9 cellular contexts compared by ENCODE assay signal in genomic region chr3:128076783-128077624, GRCh38. TPM values are rescaled to one million over a fixed set of nuclear protein-coding genes. Genes with fewer than 3 reads are reported as not detected.
DNase-seq lines count a peak whose midpoint lies in the region; ATAC-seq, FAIRE-seq and TF ChIP-seq lines count a peak whose summit lies in the region.
"Had no signal": no experiment of that assay in that cellular context is flagged by ENCODE, and none has a peak within 500 bp of the region (broad histone marks: within the 10 kb centered on the region; RNA-seq: fewer than 3 reads in every experiment).

No MANE protein-coding gene starts in this region.

- H3K56ac ChIP-seq in H1 (replicated peaks; ENCODE audit: insufficient read length, low read depth, low read length): no peak overlapping the region

- ATAC-seq in T-helper 17 cell (peak; percentile 39), mucosa of descending colon (peak; percentile 13)
- ATAC-seq: body of pancreas had no signal

- CTCF ChIA-PET in H1 (lab: Charles Lee; ENCODE audit: partially characterized antibody): interaction anchor here (0.5 to 3.1 kb wide), 8 partner anchors 10 to 406 kb away, joined by 3 to 11 read pairs (median 4); partner anchors contain the start of gene RUVBL1

- FAIRE-seq in H1 (lab: Jason Lieb, UNC) (no peak), RCC 7860 (lab: Jason Lieb, UNC) (no peak)

- no peak overlapping the region for H3K23ac ChIP-seq in H1 (ENCODE audit: insufficient read length)

- TF ChIP-seq POLR2A in H1 (IDR thresholded peaks at IDR 0.05; ENCODE audit: control extremely low read depth in 1 of 2, low read depth in 2 of 2, low read length in 2 of 2): no peak

- H3K9me3 ChIP-seq in T-helper 17 cell (ENCODE audit: control insufficient read depth, low read length, poor library complexity, severe bottlenecking) (no peaks in the 10 kb centered on the region), H1 (ENCODE audit: insufficient read depth in 2 of 2, low read depth in 1 of 2, low read length in 1 of 2) (no peaks in the 10 kb centered on the region), mucosa of descending colon (no peaks in the 10 kb centered on the region), tibial artery (no peaks in the 10 kb centered on the region)
- H3K9me3 ChIP-seq: body of pancreas had no signal

- no peak overlapping the region for H4K5ac ChIP-seq in H1 (ENCODE audit: insufficient read length, low read depth, low read length)

- H3K79me1 ChIP-seq in H1 (ENCODE audit: low read depth, low read length): 0 out of 2 replicates have a peak, but pooled peaks cover 2% of the 10 kb centered on the region

- H3K4ac ChIP-seq in H1 (replicated peaks; ENCODE audit: insufficient read length, low read depth, low read length): no peak overlapping the region

- H4K91ac ChIP-seq in H1 (replicated peaks; ENCODE audit: insufficient read length, low read length): no peak overlapping the region

- H2AFZ ChIP-seq in H1 (ENCODE audit: low read length): no peak overlapping the region

- H3K36me3 Mint-ChIP-seq in T-helper 17 cell (ENCODE audit: low read depth): no peaks in the 10 kb centered on the region

- POLR2A ChIA-PET in H1 (lab: Charles Lee; ENCODE audit: partially characterized antibody): interaction anchor here (1.1 to 1.7 kb wide), 5 partner anchors 11 to 47 kb away, joined by 3 to 8 read pairs (median 5); partner anchors contain the start of gene RUVBL1

- no peak overlapping the region for H2BK20ac ChIP-seq in H1 (ENCODE audit: low read length)

- no peak overlapping the region; the same call in 1 of the 2 replicates for H3K18ac ChIP-seq in H1 (ENCODE audit: extremely low read depth, low read length)

- peak overlapping the region; percentile 83 for H3K4me3 Mint-ChIP-seq in T-helper 17 cell

- no peak overlapping the region for H3K9ac ChIP-seq in H1 (replicated peaks in 1 of 4; ENCODE audit: extremely low read depth in 1 of 4, low read depth in 3 of 4, low read length in 3 of 4)

- H3K27me3 ChIP-seq in H1 (replicated peaks in 1 of 4; ENCODE audit: control insufficient read depth in 3 of 4, extremely low read depth in 1 of 4, insufficient read depth in 3 of 4, low read length in 3 of 4) (peaks cover 0 to 9% (median 4%) of the 10 kb centered on the region in 4 experiments; a peak in 5 of 7 replicates), tibial artery (no peaks in the 10 kb centered on the region)
- H3K27me3 ChIP-seq: body of pancreas had no signal

- TF ChIP-seq EP300 in H1 (IDR thresholded peaks at IDR 0.05; ENCODE audit: borderline replicate concordance in 1 of 2, low read depth in 2 of 2, low read length in 2 of 2): no peak

- H3K4me1 Mint-ChIP-seq in T-helper 17 cell: peaks cover 9% of the 10 kb centered on the region

- WGBS in H1 (ENCODE audit: extremely low coverage in 1 of 2, insufficient coverage in 1 of 2, insufficient read length in 1 of 2, insufficient replicate concordance in 2 of 2, low coverage in 1 of 2, low lambda C conversion rate in 2 of 2, missing lambda C conversion rate in 1 of 2), 2 experiments: 11% methylated on average over 25 of the region's 72 CpGs; no CpG with 5 or more reads in 1 of the 2 experiments

- H2BK15ac ChIP-seq in H1 (ENCODE audit: low read length): no peak overlapping the region

- no peaks in the 10 kb centered on the region for H3K79me2 ChIP-seq in H1 (ENCODE audit: control insufficient read depth in 1 of 2, insufficient read depth in 2 of 2, low read length in 2 of 2)

- peaks cover 5 to 22% (median 14%) of the 10 kb centered on the region in 4 experiments for H3K4me1 ChIP-seq in H1 (replicated peaks in 1 of 4; ENCODE audit: control insufficient read depth in 3 of 4, insufficient read depth in 4 of 4, low read length in 3 of 4)
- H3K4me1 ChIP-seq in mucosa of descending colon (ENCODE audit: low read depth): peaks cover 20% of the 10 kb centered on the region
- peaks cover 0 to 26% (median 21%) of the 10 kb centered on the region in 4 donors for H3K4me1 ChIP-seq in tibial artery

- TF ChIP-seq CTCF in H1 (IDR thresholded peaks at IDR 0.05; ENCODE audit: control extremely low read depth in 1 of 3, insufficient read depth in 1 of 3, low read depth in 1 of 3, low read length in 3 of 3): no peak
- TF ChIP-seq CTCF in mucosa of descending colon (IDR thresholded peaks at IDR 0.05): no peak
- no peak for TF ChIP-seq CTCF in tibial artery (IDR thresholded peaks at IDR 0.05)

- no peak overlapping the region for H2BK120ac ChIP-seq in H1 (replicated peaks; ENCODE audit: low read depth, low read length)

- TF ChIP-seq RAD21 in H1 (IDR thresholded peaks at IDR 0.05 in 1 of 2, conservative IDR thresholded peaks at IDR 0.05 in 1 of 2; ENCODE audit: low read depth in 2 of 2, low read length in 2 of 2): no peak

- no peak overlapping the region for H2BK5ac ChIP-seq in H1 (ENCODE audit: low read depth, low read length)

- DNase-seq in GM03348 (ENCODE audit: low spot score) (peak; percentile 35), T-helper 17 cell (peak in 1 of 3 donors; percentile 34), H1 (ENCODE audit: low read depth in 1 of 2, low spot score in 2 of 2) (no peak), mucosa of descending colon (peak in 1 of 3 donors; percentile 53), tibial artery (no peak), SK-N-DZ (ENCODE audit: low spot score) (no peak), RCC 7860 (ENCODE audit: low spot score) (no peak), amniotic stem cell (lab: John Stamatoyannopoulos, UW) (no peak)

- no peak overlapping the region for H3K14ac ChIP-seq in H1 (ENCODE audit: insufficient read length)

- H3K4me3 ChIP-seq in H1 (ENCODE audit: extremely low read depth in 1 of 4, insufficient read depth in 2 of 4, low read depth in 3 of 4, low read length in 4 of 4) (peak overlapping the region; percentile 8 to 62 (median 34)), mucosa of descending colon (no peak overlapping the region), tibial artery (peak overlapping the region; percentile 51 to 62)
- H3K4me3 ChIP-seq: body of pancreas had no signal

- intact Hi-C loops in mucosa of descending colon (cut with DNase I, micrococcal nuclease): no loop called here
- intact Hi-C loops in tibial artery (cut with DNase I; ENCODE audit: low total_unique reads): loop anchor here (5.0 to 10.0 kb wide), 4 partner anchors 48 to 528 kb away; partner anchors contain the start of gene RUVBL1

- H3K27ac ChIP-seq in H1 (ENCODE audit: low read depth, low read length) (no peak overlapping the region), tibial artery (peak overlapping the region; percentile 38 to 64)

- H3K23me2 ChIP-seq in H1 (ENCODE audit: low read depth, low read length): peaks cover 9% of the 10 kb centered on the region; the same call in 1 of the 2 replicates

- H3K27me3 Mint-ChIP-seq in T-helper 17 cell: no peaks in the 10 kb centered on the region

- H3K4me2 ChIP-seq in H1 (ENCODE audit: insufficient read depth in 1 of 2, low read depth in 2 of 2, low read length in 2 of 2): peak overlapping the region; percentile 85 to 87

- H4K8ac ChIP-seq in H1 (ENCODE audit: extremely low read depth, insufficient read depth, low read length): no peak overlapping the region

- H3K36me3 ChIP-seq in H1 (ENCODE audit: control insufficient read depth in 2 of 4, insufficient read depth in 4 of 4, low read length in 3 of 4): peaks cover 5 to 34% (median 14%) of the 10 kb centered on the region in 4 experiments
- H3K36me3 ChIP-seq in mucosa of descending colon (ENCODE audit: low read depth): no peaks in the 10 kb centered on the region
- H3K36me3 ChIP-seq in tibial artery: peaks cover 0 to 46% (median 9%) of the 10 kb centered on the region in 3 donors

- peak overlapping the region; percentile 59 for H3K27ac Mint-ChIP-seq in T-helper 17 cell

- no peak overlapping the region for H2AK5ac ChIP-seq in H1 (ENCODE audit: low read depth, low read length)

- H4K20me1 ChIP-seq in H1 (replicated peaks in 1 of 2; ENCODE audit: control insufficient read depth in 1 of 2, insufficient read depth in 2 of 2, low read length in 2 of 2): peaks cover 17 to 33% of the 10 kb centered on the region in 2 experiments

- no peak overlapping the region for H2BK12ac ChIP-seq in H1 (ENCODE audit: low read depth, low read length)

TF ChIP-seq in H1, 55 proteins besides CTCF, POLR2A, EP300 and RAD21:
- TF ChIP-seq CREB1 (IDR thresholded peaks at IDR 0.05) (peak; percentile 82), TAF1 (IDR thresholded peaks at IDR 0.05; ENCODE audit: low read depth, low read length) (no peak), YY1 (IDR thresholded peaks at IDR 0.05; ENCODE audit: low read depth, low read length) (peak; percentile 15; the same call in 1 of the 2 replicates)

RNA-seq across cellular contexts. Expression of gene SEC61A1, which starts 24.8 kb away (rescaled TPM):
- total RNA-seq in T-helper 17 cell (100 to 1,000 TPM; 162 to 181 TPM), mucosa of descending colon (100 to 1,000 TPM; 111 to 159 (median 116) TPM)
- total RNA-seq in H1 (2021; fragmentation: NEBNext Ultra II Directional; extraction: Animal tissue kit (Norgen Biotek cat#: 25700)): 157 and 165 TPM in 2 replicates
- 115 and 133 TPM in 2 replicates for polyA plus RNA-seq in H1 (2011; rRNA removed)
- 107 TPM for polyA plus RNA-seq in H1 (2011; cell fraction: cytosol; rRNA removed)
- 127 TPM for polyA plus RNA-seq in H1 (2011; cell fraction: nucleus; rRNA removed)
- polyA plus RNA-seq in H1 (2012, experiment 1 of 2): 119 to 133 TPM (median 124 TPM) in 4 replicates
- polyA plus RNA-seq in H1 (2012, experiment 2 of 2): 142 TPM
- polyA plus RNA-seq in H1 (2013, experiment 1 of 2): 197 TPM
- polyA plus RNA-seq in H1 (2013, experiment 2 of 2): 202 TPM
- polyA minus RNA-seq in H1 (2011; rRNA and poly(A)+ RNA removed): 262 and 327 TPM in 2 replicates
- 101 TPM for polyA minus RNA-seq in H1 (2011; cell fraction: cytosol; rRNA and poly(A)+ RNA removed)
- 78.2 TPM for polyA minus RNA-seq in H1 (2011; cell fraction: nucleus; rRNA and poly(A)+ RNA removed)
- 88.4 and 92.5 TPM in 2 replicates for polyA plus RNA-seq in SK-N-DZ (2014; cell fraction: cytosol; rRNA removed)
- 73.1 and 90.5 TPM in 2 replicates for polyA plus RNA-seq in SK-N-DZ (2014; cell fraction: nucleus; rRNA removed)

RNA-seq across cellular contexts. Expression of gene RUVBL1, which starts 46.6 kb away (rescaled TPM):
- 10 to 100 TPM; 18.5 to 21.3 TPM for total RNA-seq in T-helper 17 cell
- total RNA-seq in H1 (2021; fragmentation: NEBNext Ultra II Directional; extraction: Animal tissue kit (Norgen Biotek cat#: 25700)): 131 and 135 TPM in 2 replicates
- 112 and 113 TPM in 2 replicates for polyA plus RNA-seq in H1 (2011; rRNA removed)
- polyA plus RNA-seq in H1 (2011; cell fraction: cytosol; rRNA removed): 155 TPM
- polyA plus RNA-seq in H1 (2011; cell fraction: nucleus; rRNA removed): 102 TPM
- polyA plus RNA-seq in H1 (2012, experiment 1 of 2): 147 to 169 TPM (median 163 TPM) in 4 replicates
- 94.8 TPM for polyA plus RNA-seq in H1 (2012, experiment 2 of 2)
- polyA plus RNA-seq in H1 (2013, experiment 1 of 2): 76.0 TPM
- 74.4 TPM for polyA plus RNA-seq in H1 (2013, experiment 2 of 2)
- 78.8 and 104 TPM in 2 replicates for polyA minus RNA-seq in H1 (2011; rRNA and poly(A)+ RNA removed)
- polyA minus RNA-seq in H1 (2011; cell fraction: cytosol; rRNA and poly(A)+ RNA removed): 81.2 TPM
- polyA minus RNA-seq in H1 (2011; cell fraction: nucleus; rRNA and poly(A)+ RNA removed): 68.8 TPM
- 10 to 100 TPM; 12.1 to 19.0 (median 15.6) TPM for total RNA-seq in mucosa of descending colon
- 258 and 297 TPM in 2 replicates for polyA plus RNA-seq in SK-N-DZ (2014; cell fraction: cytosol; rRNA removed)
- polyA plus RNA-seq in SK-N-DZ (2014; cell fraction: nucleus; rRNA removed): 86.8 and 137 TPM in 2 replicates
